ENCODE assay signal across 8 cellular contexts in the genomic region with DNA sequence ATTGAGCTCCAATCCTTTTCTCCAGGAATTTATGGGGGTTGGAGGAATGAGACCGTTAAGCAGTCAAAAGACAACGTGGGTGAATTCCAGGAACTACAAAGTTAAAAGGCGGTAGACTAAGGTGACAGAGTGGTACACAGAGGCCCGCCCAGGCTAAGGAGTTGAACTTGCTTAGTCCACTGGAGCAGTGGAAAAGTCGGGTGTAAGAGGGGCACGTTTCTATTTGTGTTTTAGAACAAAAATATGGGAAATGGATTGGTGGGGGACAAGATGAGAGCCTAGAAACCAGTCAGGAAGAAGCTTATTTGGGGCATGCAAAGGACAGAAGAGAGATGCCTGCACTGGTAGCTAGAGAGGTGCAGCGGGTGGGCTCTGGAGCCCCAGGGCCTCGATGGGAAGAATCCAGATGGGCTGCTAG. TPM values are rescaled to one million over a fixed set of nuclear protein-coding genes. Genes with fewer than 3 reads are reported as not detected.
DNase-seq lines count a peak whose midpoint lies in the region; ATAC-seq and TF ChIP-seq lines count a peak whose summit lies in the region.

No MANE protein-coding gene starts in this region.

- H3K9me3 Mint-ChIP-seq in activated T-helper 17 cell treated with anti-CD3 and anti-CD28 coated beads, Interleukin-2, amount 50 U/mL, for 72 hours, result no peaks in the 10 kb centered on the region

- WGBS in mesodermal cell (ENCODE audit: insufficient coverage in 2 of 2), 2 experiments, result 69 to 70% methylated on average over 8 of the region's 8 CpGs

- H3K9me3 ChIP-seq in HCT116 (ENCODE audit: control insufficient read depth in 1 of 2, insufficient read depth in 1 of 2, low read depth in 1 of 2, low read length in 2 of 2) (no peaks in the 10 kb centered on the region), mesodermal cell (ENCODE audit: control insufficient read depth, low read length) (no peaks in the 10 kb centered on the region)

- CTCF ChIA-PET in HCT116 (lab: Charles Lee), result interaction anchor here (1.1 kb wide), 1 partner anchor 185 kb away, joined by 3 read pairs; no protein-coding TSS in a partner anchor

- H3K27ac ChIP-seq in ACC112 (ENCODE audit: low read depth, low read length), result 0 out of 2 replicates have a peak overlapping the region, but pooled peaks have one; percentile 0
- H3K27ac ChIP-seq in HCT116 (ENCODE audit: low read depth, low read length), result peak overlapping the region; percentile 89; the same call in 1 of the 2 replicates
- H3K27ac ChIP-seq in mesodermal cell (ENCODE audit: low read depth, low read length, severe bottlenecking), result peak overlapping the region; percentile 85

- no peak for ATAC-seq in HCT116
- no peak for ATAC-seq in activated T-helper 17 cell treated with anti-CD3 and anti-CD28 coated beads, Interleukin-2, amount 50 U/mL, for 72 hours (replicated peaks)
- no peak for ATAC-seq in omental fat pad (ENCODE audit: low FRiP score)

- H3K4me3 Mint-ChIP-seq in activated T-helper 17 cell treated with anti-CD3 and anti-CD28 coated beads, Interleukin-2, amount 50 U/mL, for 72 hours, result peak overlapping the region; percentile 84

- POLR2A ChIA-PET in HCT116 (lab: Charles Lee), result no interaction called here

- DNase-seq in HCT116 (ENCODE audit: low read depth, low spot score) (no peak), omental fat pad (ENCODE audit: low spot score) (no peak), GM10266 (ENCODE audit: extremely low spot score) (no peak), NCI-H2081 treated with DMSO at 0.1 percent for 48 hours (lab: John Stamatoyannopoulos, UW) (no peak)
- DNase-seq in stimulated activated CD4-positive, alpha-beta T cell treated with anti-CD3 and anti-CD28 coated beads, Interleukin-4, amount 100 ng/mL, for 1 hour, result no peak

- peaks cover 33% of the 10 kb centered on the region for H3K79me2 ChIP-seq in ACC112 (ENCODE audit: control insufficient read depth, insufficient read depth, low read length, unreplicated experiment)
- H3K79me2 ChIP-seq in HCT116 (ENCODE audit: insufficient read depth, low read length), result peaks cover 38% of the 10 kb centered on the region

- TF ChIP-seq RAD21 in HCT116 (IDR thresholded peaks at IDR 0.05; ENCODE audit: low read depth), result no peak

- no peaks in the 10 kb centered on the region for H3K4me1 Mint-ChIP-seq in activated T-helper 17 cell treated with anti-CD3 and anti-CD28 coated beads, Interleukin-2, amount 50 U/mL, for 72 hours

- H2AFZ ChIP-seq in ACC112 (ENCODE audit: low read length, unreplicated experiment) (peak overlapping the region; percentile 98), HCT116 (ENCODE audit: low read depth, low read length, poor library complexity, severe bottlenecking) (peak overlapping the region; percentile 71)

- H3K36me3 Mint-ChIP-seq in activated T-helper 17 cell treated with anti-CD3 and anti-CD28 coated beads, Interleukin-2, amount 50 U/mL, for 72 hours (ENCODE audit: low read depth), result no peaks in the 10 kb centered on the region

- no peak overlapping the region for H3K27ac Mint-ChIP-seq in activated T-helper 17 cell treated with anti-CD3 and anti-CD28 coated beads, Interleukin-2, amount 50 U/mL, for 72 hours

- intact Hi-C loops in HCT116 (cut with micrococcal nuclease), result no loop called here

- no peaks in the 10 kb centered on the region for H4K20me1 ChIP-seq in HCT116 (ENCODE audit: insufficient read depth)

- TF ChIP-seq CTCF in HCT116 (IDR thresholded peaks at IDR 0.05 in 2 of 3, conservative IDR thresholded peaks at IDR 0.05 in 1 of 3; ENCODE audit: borderline replicate concordance in 1 of 3, insufficient read depth in 1 of 3, low read depth in 2 of 3, low read length in 2 of 3), result no peak
- no peak for TF ChIP-seq CTCF in omental fat pad (IDR thresholded peaks at IDR 0.05)
- no peak for TF ChIP-seq CTCF in GM10266 (IDR thresholded peaks at IDR 0.05; ENCODE audit: control insufficient read depth, insufficient read depth, low read depth, missing control alignments)

- H3K4me3 ChIP-seq in ACC112 (ENCODE audit: low read depth, low read length) (peak overlapping the region; percentile 98), HCT116 (replicated peaks in 1 of 2; ENCODE audit: low read depth in 1 of 2, low read length in 2 of 2) (peak overlapping the region; percentile 56 to 95; a peak in 2 of 4 replicates), mesodermal cell (ENCODE audit: extremely low read depth, insufficient read depth, low read length, poor library complexity, severe bottlenecking) (peak overlapping the region; percentile 93)

- no peak for TF ChIP-seq POLR2A in HCT116 (IDR thresholded peaks at IDR 0.05; ENCODE audit: borderline replicate concordance, extremely low read depth, insufficient read depth, insufficient read length)

- no peaks in the 10 kb centered on the region for H3K9me2 ChIP-seq in HCT116 (ENCODE audit: insufficient read depth)

- peak overlapping the region; percentile 97 for H3K9ac ChIP-seq in HCT116 (ENCODE audit: low read length)

- BruUV-seq in HCT116 (replicated peaks; lab: Mats Ljungman, UMichigan), result no TSS peak

- H3K27me3 Mint-ChIP-seq in activated T-helper 17 cell treated with anti-CD3 and anti-CD28 coated beads, Interleukin-2, amount 50 U/mL, for 72 hours, result peaks cover 12% of the 10 kb centered on the region

- no peaks in the 10 kb centered on the region for H3K36me3 ChIP-seq in ACC112 (ENCODE audit: insufficient read depth, low read length)
- H3K36me3 ChIP-seq in HCT116 (ENCODE audit: control insufficient read depth in 1 of 2, insufficient read depth in 2 of 2, low read length in 2 of 2), result no peaks in the 10 kb centered on the region
- H3K36me3 ChIP-seq in mesodermal cell (ENCODE audit: control insufficient read depth, insufficient read depth, low read length), result no peaks in the 10 kb centered on the region

- H3K4me2 ChIP-seq in HCT116 (ENCODE audit: low read length), result peak overlapping the region; percentile 96

- H3K27me3 ChIP-seq in ACC112 (ENCODE audit: insufficient read depth, low read length) (peaks cover 16% of the 10 kb centered on the region), HCT116 (ENCODE audit: insufficient read depth, low read length) (no peaks in the 10 kb centered on the region)

- H3K4me1 ChIP-seq in ACC112 (ENCODE audit: control insufficient read depth, insufficient read depth, low read length, unreplicated experiment) (peaks cover 20% of the 10 kb centered on the region), HCT116 (ENCODE audit: control insufficient read depth in 1 of 2, insufficient read depth in 2 of 2, low read length in 2 of 2) (peaks cover 14 to 26% of the 10 kb centered on the region in 2 experiments), mesodermal cell (ENCODE audit: control insufficient read depth, insufficient read depth, low read length, poor library complexity, severe bottlenecking) (peaks cover 16% of the 10 kb centered on the region)

- RAD21 ChIA-PET in HCT116 (lab: Charles Lee; ENCODE audit: low non-redundant PET in 1 of 2, low total read pairs in 2 of 2, uncharacterized antibody in 2 of 2, unreplicated experiment in 2 of 2), result no interaction called here

TF ChIP-seq in HCT116, 20 proteins besides CTCF, POLR2A, EP300 and RAD21:
- TF ChIP-seq, protein P1, sequence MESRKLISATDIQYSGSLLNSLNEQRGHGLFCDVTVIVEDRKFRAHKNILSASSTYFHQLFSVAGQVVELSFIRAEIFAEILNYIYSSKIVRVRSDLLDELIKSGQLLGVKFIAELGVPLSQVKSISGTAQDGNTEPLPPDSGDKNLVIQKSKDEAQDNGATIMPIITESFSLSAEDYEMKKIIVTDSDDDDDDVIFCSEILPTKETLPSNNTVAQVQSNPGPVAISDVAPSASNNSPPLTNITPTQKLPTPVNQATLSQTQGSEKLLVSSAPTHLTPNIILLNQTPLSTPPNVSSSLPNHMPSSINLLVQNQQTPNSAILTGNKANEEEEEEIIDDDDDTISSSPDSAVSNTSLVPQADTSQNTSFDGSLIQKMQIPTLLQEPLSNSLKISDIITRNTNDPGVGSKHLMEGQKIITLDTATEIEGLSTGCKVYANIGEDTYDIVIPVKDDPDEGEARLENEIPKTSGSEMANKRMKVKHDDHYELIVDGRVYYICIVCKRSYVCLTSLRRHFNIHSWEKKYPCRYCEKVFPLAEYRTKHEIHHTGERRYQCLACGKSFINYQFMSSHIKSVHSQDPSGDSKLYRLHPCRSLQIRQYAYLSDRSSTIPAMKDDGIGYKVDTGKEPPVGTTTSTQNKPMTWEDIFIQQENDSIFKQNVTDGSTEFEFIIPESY (IDR thresholded peaks at IDR 0.05; ENCODE audit: extremely low read depth, insufficient replicate concordance, low read length), result no peak
- no peak for TF ChIP-seq POLR2AphosphoS5 (IDR thresholded peaks at IDR 0.05; ENCODE audit: low read depth, low read length)
TF ChIP-seq in HCT116: peak in this region for 0.

RNA-seq across cellular contexts. Expression of a gene that starts 1.2 kb away (rescaled TPM):
- 9.3 TPM for total RNA-seq in HCT116 (2021; ENCODE audit: unreplicated experiment)
- 1.9 and 2.6 TPM in 2 replicates for polyA plus RNA-seq in HCT116 (2012)
- total RNA-seq in activated T-helper 17 cell treated with anti-CD3 and anti-CD28 coated beads, Interleukin-2, amount 50 U/mL, for 72 hours, result 10 to 100 TPM in 1 of 2 donors, 1 to 10 TPM in 1; 5.5 to 10.3 TPM
- polyA plus RNA-seq in mesodermal cell (2013, experiment 1 of 2), result 10.9 TPM
- polyA plus RNA-seq in mesodermal cell (2013, experiment 2 of 2), result 13.7 TPM
- total RNA-seq in omental fat pad, result 1 to 10 TPM; 1.6 to 6.0 (median 2.3) TPM

Comparison
In these comparisons a context has a peak if more than half of its experiments do, and no peak if none do; other contexts are left out.
1. H3K27ac ChIP-seq: peak in every context shown above with its lines; median percentile 89 in HCT116; 85 in mesodermal cell; 0 in ACC112.